18 cellular contexts compared by ENCODE assay signal in genomic region chr10:110431659-110432058, GRCh38.
DNase-seq lines count a peak whose midpoint lies in the region; ATAC-seq and TF ChIP-seq lines count a peak whose summit lies in the region.
"Had no signal": no experiment of that assay in that cellular context is flagged by ENCODE, and none has a peak within 500 bp of the region (broad histone marks: within the 10 kb centered on the region; RNA-seq: fewer than 3 reads in every experiment).

No MANE protein-coding gene starts in this region.

- no peaks in the 10 kb centered on the region for H3K36me3 Mint-ChIP-seq in mesothelial cell of epicardium
- H3K36me3 Mint-ChIP-seq: brain had no signal

- H3K27me3 Mint-ChIP-seq in mesothelial cell of epicardium (ENCODE audit: low read depth) = no peaks in the 10 kb centered on the region

- H3K9me3 Mint-ChIP-seq in mesothelial cell of epicardium = no peaks in the 10 kb centered on the region
- H3K9me3 Mint-ChIP-seq: dendritic cell treated with granulocyte-macrophage colony-stimulating factor and Interleukin-4, amounts not matched to agents 40 ng/mL and 50 ng/mL, for 4 days; neural crest cell had no signal

- no peaks in the 10 kb centered on the region for H3K27me3 ChIP-seq in mammary epithelial cell (ENCODE audit: insufficient read depth, low read length)
- H3K27me3 ChIP-seq: gastroesophageal sphincter had no signal

- H3K27ac Mint-ChIP-seq in mesothelial cell of epicardium = no peak overlapping the region
- H3K27ac Mint-ChIP-seq: dendritic cell treated with granulocyte-macrophage colony-stimulating factor and Interleukin-4, amounts not matched to agents 40 ng/mL and 50 ng/mL, for 4 days had no signal

- no peak for ATAC-seq in left cardiac atrium
- ATAC-seq: gastroesophageal sphincter, left colon had no signal

- no peaks in the 10 kb centered on the region for H3K36me3 ChIP-seq in mammary epithelial cell (ENCODE audit: insufficient read depth, low read length)
- H3K36me3 ChIP-seq: gastroesophageal sphincter, thoracic aorta had no signal

- intact Hi-C loops in cardiac septum (cut with DNase I) = no loop called here
- intact Hi-C loops in left cardiac atrium (cut with DNase I) = no loop called here
- intact Hi-C loops in mammary epithelial cell (cut with micrococcal nuclease) = no loop called here

- H3K9me3 ChIP-seq in mammary epithelial cell (replicated peaks; ENCODE audit: insufficient read depth, low read length) = no peaks in the 10 kb centered on the region
- H3K9me3 ChIP-seq: gastroesophageal sphincter, thoracic aorta had no signal

- H3K4me1 Mint-ChIP-seq in mesothelial cell of epicardium = peaks cover 3% of the 10 kb centered on the region
- H3K4me1 Mint-ChIP-seq: brain, neural crest cell had no signal

- in situ Hi-C loops in mammary epithelial cell (cut with MboI; ENCODE audit: low sequenced_read_pairs in 2 of 2) = no loop called here

- 44% methylated on average over 7 of the region's 7 CpGs for WGBS in mammary epithelial cell (ENCODE audit: low coverage, missing lambda C conversion rate)

- CTCF ChIA-PET in mammary epithelial cell (lab: Charles Lee; ENCODE audit: low non-redundant PET) = no interaction called here

- peaks cover 14% of the 10 kb centered on the region for H3K4me1 ChIP-seq in mammary epithelial cell (ENCODE audit: insufficient read depth, low read length)
- H3K4me1 ChIP-seq: gastroesophageal sphincter had no signal

- TF ChIP-seq CTCF in mammary epithelial cell (conservative IDR thresholded peaks at IDR 0.05 in 1 of 2, IDR thresholded peaks at IDR 0.05 in 1 of 2; ENCODE audit: extremely low read depth in 1 of 2, insufficient read depth in 1 of 2, low read depth in 1 of 2, low read length in 2 of 2) (no peak), mesothelial cell of epicardium (IDR thresholded peaks at IDR 0.05; ENCODE audit: unreplicated experiment) (no peak)

- H4K20me1 ChIP-seq in mammary epithelial cell (ENCODE audit: insufficient read depth, low read length) = no peaks in the 10 kb centered on the region

- no TSS peak for BruUV-seq in mammary epithelial cell (replicated peaks; lab: Mats Ljungman, UMichigan)

- H3K4me3 ChIP-seq in mammary epithelial cell (replicated peaks in 1 of 3; ENCODE audit: insufficient read depth in 1 of 3, low read depth in 2 of 3, low read length in 3 of 3) = no peak overlapping the region
- H3K4me3 ChIP-seq: gastroesophageal sphincter, K562, thoracic aorta had no signal

- H3K4me2 ChIP-seq in mammary epithelial cell (ENCODE audit: insufficient read depth, low read depth, low read length) = no peak overlapping the region

- no peak overlapping the region for H3K4me3 Mint-ChIP-seq in mesothelial cell of epicardium
- H3K4me3 Mint-ChIP-seq: brain; dendritic cell treated with granulocyte-macrophage colony-stimulating factor and Interleukin-4, amounts not matched to agents 40 ng/mL and 50 ng/mL, for 4 days; neural crest cell had no signal

- dilution Hi-C loops in mammary epithelial cell (cut with HindIII; ENCODE audit: low sequenced_read_pairs) = loop anchor here (5.0 kb wide), 1 partner anchor 94 kb away; no protein-coding TSS in a partner anchor

- H2AFZ ChIP-seq in mammary epithelial cell (ENCODE audit: low read depth, low read length) = peak overlapping the region; percentile 47

- H3K9ac ChIP-seq in mammary epithelial cell (ENCODE audit: insufficient read depth, low read length) = no peak overlapping the region

- DNase-seq in cardiac septum (ENCODE audit: low spot score) (peak; percentile 1), left cardiac atrium (no peak), mammary epithelial cell (no peak), mesenteric fat pad (ENCODE audit: low spot score) (peak; percentile 37), putamen (ENCODE audit: low spot score) (no peak), cortex of kidney (lab: John Stamatoyannopoulos, UW) (no peak), NCI-H69 (lab: John Stamatoyannopoulos, UW) (no peak), mesothelial cell of epicardium (ENCODE audit: low spot score in 2 of 2, unreplicated experiment in 2 of 2) (no peak)
- DNase-seq: activated CD4-positive, alpha-beta T cell treated with anti-CD3 and anti-CD28 coated beads for 4 hours; activated T-cell treated with anti-CD3 and anti-CD28 coated beads for 4 hours; NCI-H1930 had no signal

- no peaks in the 10 kb centered on the region for H3K79me2 ChIP-seq in mammary epithelial cell (ENCODE audit: insufficient read depth, low read length)

- no peak overlapping the region for H3K27ac ChIP-seq in mammary epithelial cell (ENCODE audit: insufficient read depth, low read depth, low read length)
- H3K27ac ChIP-seq: gastroesophageal sphincter, thoracic aorta had no signal

Comparison
In these comparisons a context has a peak if more than half of its experiments do, and no peak if none do; other contexts are left out.
1. DNase-seq: peak in cardiac septum (single experiment) and mesenteric fat pad (single experiment); none in left cardiac atrium (single experiment), mammary epithelial cell (single experiment), putamen (single experiment), cortex of kidney (single experiment), NCI-H69 (single experiment) and mesothelial cell of epicardium (0 of 2).